Comparison of ENCODE assay signal across 9 cellular contexts in the genomic region with DNA sequence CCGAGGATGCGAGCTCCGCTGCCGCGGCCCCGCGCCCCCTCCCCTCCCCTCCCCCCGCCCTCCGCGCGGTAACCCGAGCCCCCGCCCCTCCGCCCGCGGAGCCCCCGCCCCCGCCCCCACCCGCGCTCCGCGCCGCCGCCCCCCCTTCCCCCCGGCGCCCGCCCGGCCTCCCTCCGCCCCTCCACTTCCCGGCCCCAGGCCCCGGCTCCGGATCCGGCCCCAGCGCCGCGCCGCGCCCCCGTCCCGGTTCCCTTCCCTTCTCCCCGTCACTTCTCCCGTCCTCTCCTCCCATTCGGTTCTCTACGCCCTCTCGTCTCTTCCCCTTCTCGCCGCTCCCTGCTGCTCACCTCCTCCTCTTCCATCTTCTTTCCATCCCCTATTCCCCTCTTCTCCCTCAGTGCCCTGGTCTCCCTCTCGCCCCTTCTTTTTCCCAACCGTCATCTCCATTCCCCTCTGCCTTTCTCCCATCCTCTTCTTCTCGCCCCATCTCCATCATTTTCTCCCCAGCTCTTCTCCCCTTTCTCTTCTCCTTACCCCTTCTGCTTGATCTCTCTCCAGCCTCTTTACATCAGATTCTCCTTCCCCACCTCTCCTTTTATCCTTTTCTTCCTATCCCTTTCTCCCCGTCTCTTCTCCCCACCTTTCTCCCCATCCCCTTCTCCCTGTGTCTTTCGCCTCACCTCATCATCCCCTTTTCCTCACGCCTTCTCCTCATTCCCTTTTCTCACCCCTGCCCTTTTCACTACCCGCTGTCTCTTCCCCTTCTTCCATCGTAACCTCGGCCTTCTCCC. TPM values are rescaled to one million over a fixed set of nuclear protein-coding genes. Genes with fewer than 3 reads are reported as not detected.
A peak's percentile ranks its signal among the peaks of the same experiment; 100 is the strongest.
DNase-seq lines count a peak whose midpoint lies in the region; ATAC-seq and TF ChIP-seq lines count a peak whose summit lies in the region.
"Had no signal": no experiment of that assay in that cellular context is flagged by ENCODE, and none has a peak within 500 bp of the region (broad histone marks: within the 10 kb centered on the region; RNA-seq: fewer than 3 reads in every experiment).

A gene with protein sequence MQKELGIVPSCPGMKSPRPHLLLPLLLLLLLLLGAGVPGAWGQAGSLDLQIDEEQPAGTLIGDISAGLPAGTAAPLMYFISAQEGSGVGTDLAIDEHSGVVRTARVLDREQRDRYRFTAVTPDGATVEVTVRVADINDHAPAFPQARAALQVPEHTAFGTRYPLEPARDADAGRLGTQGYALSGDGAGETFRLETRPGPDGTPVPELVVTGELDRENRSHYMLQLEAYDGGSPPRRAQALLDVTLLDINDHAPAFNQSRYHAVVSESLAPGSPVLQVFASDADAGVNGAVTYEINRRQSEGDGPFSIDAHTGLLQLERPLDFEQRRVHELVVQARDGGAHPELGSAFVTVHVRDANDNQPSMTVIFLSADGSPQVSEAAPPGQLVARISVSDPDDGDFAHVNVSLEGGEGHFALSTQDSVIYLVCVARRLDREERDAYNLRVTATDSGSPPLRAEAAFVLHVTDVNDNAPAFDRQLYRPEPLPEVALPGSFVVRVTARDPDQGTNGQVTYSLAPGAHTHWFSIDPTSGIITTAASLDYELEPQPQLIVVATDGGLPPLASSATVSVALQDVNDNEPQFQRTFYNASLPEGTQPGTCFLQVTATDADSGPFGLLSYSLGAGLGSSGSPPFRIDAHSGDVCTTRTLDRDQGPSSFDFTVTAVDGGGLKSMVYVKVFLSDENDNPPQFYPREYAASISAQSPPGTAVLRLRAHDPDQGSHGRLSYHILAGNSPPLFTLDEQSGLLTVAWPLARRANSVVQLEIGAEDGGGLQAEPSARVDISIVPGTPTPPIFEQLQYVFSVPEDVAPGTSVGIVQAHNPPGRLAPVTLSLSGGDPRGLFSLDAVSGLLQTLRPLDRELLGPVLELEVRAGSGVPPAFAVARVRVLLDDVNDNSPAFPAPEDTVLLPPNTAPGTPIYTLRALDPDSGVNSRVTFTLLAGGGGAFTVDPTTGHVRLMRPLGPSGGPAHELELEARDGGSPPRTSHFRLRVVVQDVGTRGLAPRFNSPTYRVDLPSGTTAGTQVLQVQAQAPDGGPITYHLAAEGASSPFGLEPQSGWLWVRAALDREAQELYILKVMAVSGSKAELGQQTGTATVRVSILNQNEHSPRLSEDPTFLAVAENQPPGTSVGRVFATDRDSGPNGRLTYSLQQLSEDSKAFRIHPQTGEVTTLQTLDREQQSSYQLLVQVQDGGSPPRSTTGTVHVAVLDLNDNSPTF (N-terminal part only) (minus strand): TSS at position 20 of the 791 bp plus-strand sequence. CDS start 14,196 bp downstream, outside the sequence.

- no peak within 1 kb of the TSS for H3K23ac ChIP-seq in trophoblast cell (ENCODE audit: low read length)

- H4K8ac ChIP-seq in trophoblast cell (ENCODE audit: low read depth, low read length), result no peak within 1 kb of the TSS

- H2AFZ ChIP-seq in trophoblast cell (ENCODE audit: insufficient read depth, low read length, poor library complexity), result peak within 1 kb of the TSS; percentile 8

- DNase-seq in DMS 273 (lab: John Stamatoyannopoulos, UW; ENCODE audit: unreplicated experiment) (peak; percentile 27), DMS 273 treated with DMSO at 0.1 percent for 48 hours (lab: John Stamatoyannopoulos, UW) (no peak), WERI-Rb-1 (peak; percentile 33), glutamatergic neuron (peak; percentile 72), trophoblast cell (no peak), HuH-7 (ENCODE audit: low spot score) (no peak)

- H3K18ac ChIP-seq in trophoblast cell (ENCODE audit: low read length), result peak within 1 kb of the TSS; percentile 33

- no peaks in the 10 kb centered on the region for H3K79me1 ChIP-seq in trophoblast cell (ENCODE audit: low read length)

- ATAC-seq in GM19395 (IDR thresholded peaks at IDR 0.05; ENCODE audit: unreplicated experiment), result no peak
- ATAC-seq in HG03175 (IDR thresholded peaks at IDR 0.05; ENCODE audit: unreplicated experiment), result no peak

- no peak within 1 kb of the TSS for H2BK5ac ChIP-seq in trophoblast cell (ENCODE audit: low read depth, low read length, poor library complexity)

- H3K79me2 ChIP-seq in trophoblast cell (ENCODE audit: control insufficient read depth, insufficient read depth, low read length, poor library complexity), result no peaks in the 10 kb centered on the region

- H2AK5ac ChIP-seq in trophoblast cell (ENCODE audit: low read length), result no peak within 1 kb of the TSS

- H3K4me3 Mint-ChIP-seq in glutamatergic neuron (ENCODE audit: unreplicated experiment), result peak within 1 kb of the TSS; percentile 61

- H3K27ac Mint-ChIP-seq in glutamatergic neuron (ENCODE audit: unreplicated experiment), result peak within 1 kb of the TSS; percentile 85

- no peak within 1 kb of the TSS for H4K12ac ChIP-seq in trophoblast cell (ENCODE audit: low read depth, low read length)

- WGBS in trophoblast cell (ENCODE audit: extremely low coverage, insufficient coverage, insufficient read length), result 100% methylated on average over 3 of the region's 56 CpGs

- peaks cover 4% of the 10 kb centered on the region for H3K4me1 Mint-ChIP-seq in glutamatergic neuron (ENCODE audit: low read depth, unreplicated experiment)

- no peak for TF ChIP-seq CTCF in WERI-Rb-1 (IDR thresholded peaks at IDR 0.05; ENCODE audit: low read depth, low read length)
- TF ChIP-seq CTCF in glutamatergic neuron (IDR thresholded peaks at IDR 0.05; ENCODE audit: partially characterized antibody, unreplicated experiment), result no peak

- H3K27me3 ChIP-seq in WERI-Rb-1 (ENCODE audit: insufficient read depth, low read depth, severe bottlenecking), result no peaks in the 10 kb centered on the region
- peaks cover 30% of the 10 kb centered on the region for H3K27me3 ChIP-seq in trophoblast cell (ENCODE audit: insufficient read depth, low read length)

- no peak within 1 kb of the TSS for H2BK120ac ChIP-seq in trophoblast cell (ENCODE audit: insufficient read depth, low read length, poor library complexity)

- H3K27ac ChIP-seq in WERI-Rb-1 (peak within 1 kb of the TSS; percentile 57; the same call in 1 of the 2 replicates), trophoblast cell (ENCODE audit: low read depth, low read length) (no peak within 1 kb of the TSS)
- H3K27ac ChIP-seq: 22Rv1 had no signal

- H4K91ac ChIP-seq in trophoblast cell (ENCODE audit: low read depth, low read length), result peak within 1 kb of the TSS; percentile 22

- peaks cover 4% of the 10 kb centered on the region for H3K36me3 ChIP-seq in WERI-Rb-1
- no peaks in the 10 kb centered on the region for H3K36me3 ChIP-seq in trophoblast cell (ENCODE audit: control insufficient read depth in 1 of 2, insufficient read depth in 2 of 2, low read length in 2 of 2)

- H3K9me3 ChIP-seq in WERI-Rb-1 (ENCODE audit: severe bottlenecking) (no peaks in the 10 kb centered on the region), trophoblast cell (ENCODE audit: insufficient read depth, low read depth, low read length) (no peaks in the 10 kb centered on the region)

- H3K27me3 Mint-ChIP-seq in glutamatergic neuron (ENCODE audit: unreplicated experiment), result peaks cover 6% of the 10 kb centered on the region

- H3K36me3 Mint-ChIP-seq in glutamatergic neuron (ENCODE audit: unreplicated experiment), result no peaks in the 10 kb centered on the region

- no peak within 1 kb of the TSS for H3K4ac ChIP-seq in trophoblast cell (ENCODE audit: low read depth, low read length)

- peaks cover 0 to 6% of the 10 kb centered on the region in 2 experiments for H3K4me1 ChIP-seq in trophoblast cell (ENCODE audit: control insufficient read depth in 1 of 2, insufficient read depth in 2 of 2, low read length in 2 of 2)

- H3K9ac ChIP-seq in trophoblast cell (ENCODE audit: low read length), result peak within 1 kb of the TSS; percentile 19

- peaks cover 3% of the 10 kb centered on the region for H3K9me3 Mint-ChIP-seq in glutamatergic neuron (ENCODE audit: unreplicated experiment)

- peak within 1 kb of the TSS; percentile 46 for H3K4me2 ChIP-seq in trophoblast cell (ENCODE audit: low read length)

- H3K4me3 ChIP-seq in WERI-Rb-1 (ENCODE audit: low read depth, low read length) (peak within 1 kb of the TSS; percentile 66), trophoblast cell (ENCODE audit: low read depth, low read length) (peak within 1 kb of the TSS; percentile 74)

- H3K14ac ChIP-seq in trophoblast cell (ENCODE audit: low read length), result no peak within 1 kb of the TSS

- no peak within 1 kb of the TSS for H2BK12ac ChIP-seq in trophoblast cell (ENCODE audit: low read length)

RNA-seq across cellular contexts. Expression of the gene that starts here (rescaled TPM):
- total RNA-seq in glutamatergic neuron (ENCODE audit: unreplicated experiment), result 91.5 TPM
- polyA plus RNA-seq in trophoblast cell (2013), result 1.7 and 1.9 TPM in 2 replicates

Comparison
In these comparisons a context has a peak if more than half of its experiments do, and no peak if none do; other contexts are left out.
1. DNase-seq: peak in DMS 273 (single experiment), WERI-Rb-1 (single experiment) and glutamatergic neuron (single experiment); none in DMS 273 treated with DMSO at 0.1 percent for 48 hours (single experiment), trophoblast cell (0 of 2) and HuH-7 (single experiment).